In the genomic region with DNA sequence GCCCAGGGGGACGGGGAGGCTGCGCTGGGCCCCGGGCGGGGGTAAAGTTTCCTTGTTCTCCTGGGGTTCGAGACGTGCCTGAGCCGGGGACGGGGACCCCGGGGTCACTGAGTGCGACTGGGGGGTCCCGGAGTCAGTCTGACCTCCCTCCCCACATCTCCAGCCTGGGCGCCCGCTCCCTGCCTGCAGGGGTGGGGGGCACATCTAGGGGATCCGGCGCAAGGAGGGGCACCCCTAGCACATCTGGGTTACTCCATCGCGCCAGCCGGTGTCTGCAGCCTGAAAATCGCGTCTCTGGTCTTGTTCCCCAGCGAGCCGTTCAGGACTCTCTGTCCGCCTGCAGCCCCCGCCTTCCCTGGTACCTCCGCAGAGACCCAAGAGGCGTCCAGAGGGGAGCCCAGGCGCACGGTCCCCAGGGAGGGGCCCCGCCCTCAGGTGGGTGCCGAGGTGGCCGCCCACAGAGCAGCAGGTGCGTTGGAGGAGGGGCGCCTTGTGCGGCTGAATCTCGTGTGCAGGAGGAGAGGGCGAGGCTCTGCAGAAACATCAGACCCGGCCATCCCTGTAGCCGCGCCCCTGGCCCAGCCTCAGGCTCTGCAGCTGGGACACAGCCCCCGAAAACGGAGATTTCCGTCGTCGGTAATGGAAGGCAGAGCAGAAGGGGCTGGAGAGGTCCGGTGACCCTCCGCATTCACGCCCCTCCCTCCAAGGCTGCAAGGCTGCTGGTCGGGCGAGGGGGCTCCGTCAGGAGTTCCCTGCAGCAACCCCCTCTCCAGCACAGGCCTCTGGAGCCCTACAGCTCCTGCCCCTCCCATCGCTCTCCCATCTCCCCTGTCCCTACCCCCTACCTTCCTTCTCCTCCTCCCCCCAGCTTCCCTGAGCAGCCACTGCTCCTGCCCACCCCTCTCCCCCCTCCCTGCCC, we compare ENCODE assay signal across 16 cellular contexts. TPM values are rescaled to one million over a fixed set of nuclear protein-coding genes. Genes with fewer than 3 reads are reported as not detected.
DNase-seq lines count a peak whose midpoint lies in the region; ATAC-seq and TF ChIP-seq lines count a peak whose summit lies in the region.
"Had no signal": no experiment of that assay in that cellular context is flagged by ENCODE, and none has a peak within 500 bp of the region (broad histone marks: within the 10 kb centered on the region; RNA-seq: fewer than 3 reads in every experiment).

No MANE protein-coding gene starts in this region.

- H3K79me2 ChIP-seq in GM23248 (ENCODE audit: insufficient read depth) (no peaks in the 10 kb centered on the region), OCI-LY7 (ENCODE audit: insufficient read depth, low read depth, low read length) (no peaks in the 10 kb centered on the region)

- H2AFZ ChIP-seq in GM23248 (no peak overlapping the region), OCI-LY7 (ENCODE audit: low read length) (no peak overlapping the region)

- H3F3A ChIP-seq in GM23248 (ENCODE audit: insufficient read depth), result no peaks in the 10 kb centered on the region

- in situ Hi-C loops in GM23248 (cut with MboI), result no loop called here

- H3K9me2 ChIP-seq in GM23248 (ENCODE audit: insufficient read depth) (no peaks in the 10 kb centered on the region), OCI-LY7 (ENCODE audit: insufficient read depth, low read length) (no peaks in the 10 kb centered on the region)

- WGBS in GM23248 (ENCODE audit: low coverage in 1 of 2, low lambda C conversion rate in 2 of 2, missing lambda C conversion rate in 2 of 2), 2 experiments, result 13 to 15% methylated on average over 38 to 45 of the region's 51 CpGs

- DNase-seq in GM23248 (peak; percentile 18), NCI-H345 treated with DMSO at 0.1 percent for 48 hours (lab: John Stamatoyannopoulos, UW; ENCODE audit: unreplicated experiment) (peak; percentile 61), OCI-LY7 (ENCODE audit: low spot score) (no peak), HT-29 (ENCODE audit: low spot score) (no peak)
- DNase-seq: activated T-cell treated with anti-CD3 and anti-CD28 coated beads, Interleukin-2, amount 50 U/mL, for 72 hours; EL; left colon; NCI-H510A treated with DMSO at 0.1 percent for 48 hours; Peyer's patch; testis had no signal

- intact Hi-C loops in OCI-LY7 (cut with micrococcal nuclease; ENCODE audit: unreplicated experiment), result no loop called here

- H3K4me1 ChIP-seq in BLaER1 treated with 17β-estradiol and CSF1 and Interleukin-3, amounts not matched to agents 10 nM and 100 nM, result peaks cover 0 to 26% (median 17%) of the 10 kb centered on the region in 10 experiments; a peak in 12 of 20 replicates
- no peaks in the 10 kb centered on the region for H3K4me1 ChIP-seq in GM23248 (ENCODE audit: insufficient read depth)
- H3K4me1 ChIP-seq in iPS-15b (ENCODE audit: control insufficient read depth, insufficient read depth, low read length), result no peaks in the 10 kb centered on the region
- H3K4me1 ChIP-seq in OCI-LY7 (ENCODE audit: insufficient read depth, low read length, poor library complexity, severe bottlenecking), result no peaks in the 10 kb centered on the region
- H3K4me1 ChIP-seq: testis had no signal

- ATAC-seq in HG03095 (IDR thresholded peaks at IDR 0.05; ENCODE audit: unreplicated experiment), result no peak
- ATAC-seq: left colon had no signal

- H3K27me3 ChIP-seq in BLaER1 treated with 17β-estradiol and CSF1 and Interleukin-3, amounts not matched to agents 10 nM and 100 nM, result peaks cover 45 to 74% (median 57%) of the 10 kb centered on the region in 11 experiments
- H3K27me3 ChIP-seq in GM23248 (replicated peaks; ENCODE audit: insufficient read depth) (peaks cover 4% of the 10 kb centered on the region), iPS-15b (ENCODE audit: control insufficient read depth, insufficient read depth, low read length) (peaks cover 2% of the 10 kb centered on the region)
- H3K27me3 ChIP-seq: testis had no signal

- POLR2A ChIA-PET in OCI-LY7 (lab: Charles Lee), result no interaction called here

- no peak overlapping the region for H3K9ac ChIP-seq in BLaER1 treated with 17β-estradiol and CSF1 and Interleukin-3, amounts not matched to agents 10 nM and 100 nM
- H3K9ac ChIP-seq in GM23248 (no peak overlapping the region), iPS-15b (ENCODE audit: low read depth, low read length) (no peak overlapping the region)

- BruUV-seq in OCI-LY7 (replicated peaks; lab: Mats Ljungman, UMichigan), result no TSS peak

- no peak overlapping the region for H3K4me3 ChIP-seq in BLaER1 treated with 17β-estradiol and CSF1 and Interleukin-3, amounts not matched to agents 10 nM and 100 nM
- H3K4me3 ChIP-seq in GM23248 (no peak overlapping the region), iPS-15b (ENCODE audit: low read depth, low read length) (peak overlapping the region; percentile 37), OCI-LY7 (ENCODE audit: low read depth, low read length, poor library complexity, severe bottlenecking) (no peak overlapping the region)
- H3K4me3 ChIP-seq: MG63, Peyer's patch had no signal

- CTCF ChIA-PET in OCI-LY7 (lab: Charles Lee; ENCODE audit: unreplicated experiment), result interaction anchor here (0.5 to 0.7 kb wide), 2 partner anchors 515 to 868 kb away, joined by 3 to 4 read pairs; no protein-coding TSS in a partner anchor

- peaks cover 0 to 83% (median 7%) of the 10 kb centered on the region in 11 experiments; a peak in 10 of 22 replicates for H4K20me1 ChIP-seq in BLaER1 treated with 17β-estradiol and CSF1 and Interleukin-3, amounts not matched to agents 10 nM and 100 nM
- H4K20me1 ChIP-seq in GM23248 (ENCODE audit: insufficient read depth), result no peaks in the 10 kb centered on the region
- no peaks in the 10 kb centered on the region for H4K20me1 ChIP-seq in OCI-LY7 (ENCODE audit: insufficient read depth, low read length)

- no peak overlapping the region for H3K27ac ChIP-seq in BLaER1 treated with 17β-estradiol and CSF1 and Interleukin-3, amounts not matched to agents 10 nM and 100 nM
- H3K27ac ChIP-seq in GM23248 (no peak overlapping the region), OCI-LY7 (ENCODE audit: low read depth, low read length, poor library complexity, severe bottlenecking) (no peak overlapping the region)
- H3K27ac ChIP-seq: Peyer's patch, testis had no signal

- no peak for TF ChIP-seq CTCF in OCI-LY7 (conservative IDR thresholded peaks at IDR 0.05; ENCODE audit: low read length)

- H3K36me3 ChIP-seq in BLaER1 treated with 17β-estradiol and CSF1 and Interleukin-3, amounts not matched to agents 10 nM and 100 nM, result no peaks in the 10 kb centered on the region
- H3K36me3 ChIP-seq in GM23248 (ENCODE audit: low read depth), result no peaks in the 10 kb centered on the region
- H3K36me3 ChIP-seq in iPS-15b (ENCODE audit: control insufficient read depth, insufficient read depth, low read length), result no peaks in the 10 kb centered on the region
- H3K36me3 ChIP-seq in OCI-LY7 (ENCODE audit: insufficient read depth, low read length), result no peaks in the 10 kb centered on the region
- H3K36me3 ChIP-seq: MG63, Peyer's patch had no signal

- peak overlapping the region in 7 of 11 experiments; percentile 16 to 53 (median 24); a peak in 8 of 22 replicates for H3K4me2 ChIP-seq in BLaER1 treated with 17β-estradiol and CSF1 and Interleukin-3, amounts not matched to agents 10 nM and 100 nM
- H3K4me2 ChIP-seq in GM23248 (ENCODE audit: unreplicated experiment) (no peak overlapping the region), OCI-LY7 (ENCODE audit: low read length) (no peak overlapping the region)

- no peaks in the 10 kb centered on the region for H3K9me3 ChIP-seq in BLaER1 treated with 17β-estradiol and CSF1 and Interleukin-3, amounts not matched to agents 10 nM and 100 nM (replicated peaks in 1 of 11)
- H3K9me3 ChIP-seq in GM23248 (ENCODE audit: low read depth) (no peaks in the 10 kb centered on the region), iPS-15b (ENCODE audit: control insufficient read depth, insufficient read depth, low read length) (no peaks in the 10 kb centered on the region), OCI-LY7 (ENCODE audit: low read length) (no peaks in the 10 kb centered on the region)
- H3K9me3 ChIP-seq: MG63, Peyer's patch, testis had no signal

RNA-seq across cellular contexts. Expression of a gene that starts 0.6 kb away (rescaled TPM):
- total RNA-seq in GM23248 (2014; rRNA removed; shearing (Covaris generic)), result not detected in 2 replicates
- not detected in 2 replicates for polyA plus RNA-seq in GM23248 (2016; fragmentation: Nextera tagmentation; extraction: Ambion mirVana)
- not detected in 2 replicates for total RNA-seq in OCI-LY7 (2014; rRNA removed; shearing (Covaris generic))
- not detected in 2 replicates for total RNA-seq in OCI-LY7 (2022)
- not detected in 2 replicates for total RNA-seq in HT-29 (2014; rRNA removed; shearing (Covaris generic))
- total RNA-seq: activated T-cell treated with anti-CD3 and anti-CD28 coated beads, Interleukin-2, amount 50 U/mL, for 72 hours; left colon; Peyer's patch; T-helper 1 cell treated with Interleukin-12 subunit alpha and Interleukin-12 subunit beta and Interleukin-4 antibody, amounts not matched to agents 30 ng/mL and 1 ng/mL, for 36 hours had no signal
- polyA plus RNA-seq: BJ had no signal

Comparison
In these comparisons a context has a peak if more than half of its experiments do, and no peak if none do; other contexts are left out.
1. H3K4me2 ChIP-seq: peak in BLaER1 treated with 17β-estradiol and CSF1 and Interleukin-3, amounts not matched to agents 10 nM and 100 nM (7 of 11); none in GM23248 (single experiment) and OCI-LY7 (single experiment).
2. DNase-seq: peak in GM23248 (single experiment) and NCI-H345 treated with DMSO at 0.1 percent for 48 hours (single experiment); none in OCI-LY7 (single experiment) and HT-29 (single experiment).